Comparison of ENCODE assay signal across 7 cellular contexts in genomic region chr1:247332215-247332900, GRCh38. TPM values are rescaled to one million over a fixed set of nuclear protein-coding genes. Genes with fewer than 3 reads are reported as not detected.
A peak's percentile ranks its signal among the peaks of the same experiment; 100 is the strongest.
DNase-seq lines count a peak whose midpoint lies in the region; ATAC-seq and TF ChIP-seq lines count a peak whose summit lies in the region.

No MANE protein-coding gene starts in this region.

- H3K79me2 ChIP-seq in GM23248 (ENCODE audit: insufficient read depth) (peaks cover 60% of the 10 kb centered on the region), Karpas-422 (ENCODE audit: low read length) (peaks cover 91% of the 10 kb centered on the region)

- TF ChIP-seq POLR2A in right lobe of liver (IDR thresholded peaks at IDR 0.05) = no peak

- peak overlapping the region; percentile 90 for H3K4me3 ChIP-seq in GM23248
- H3K4me3 ChIP-seq in Karpas-422 (ENCODE audit: low read length) = peak overlapping the region; percentile 96
- H3K4me3 ChIP-seq in choroid plexus epithelial cell (ENCODE audit: low read depth, low read length) = peak overlapping the region; percentile 89
- peak overlapping the region; percentile 82 to 91 (median 88) for H3K4me3 ChIP-seq in right lobe of liver

- in situ Hi-C loops in GM23248 (cut with MboI) = no loop called here

- peak; percentile 82 for DNase-seq in GM10266 (ENCODE audit: extremely low spot score)
- peak; percentile 74 for DNase-seq in GM23248
- peak; percentile 88 for DNase-seq in Karpas-422
- DNase-seq in activated CD4-positive, CD25-positive, alpha-beta regulatory T cell treated with anti-CD3 and anti-CD28 coated beads, Interleukin-2, amount 50 U/mL, for 72 hours = peak; percentile 57
- peak; percentile 45 for DNase-seq in choroid plexus epithelial cell (ENCODE audit: low read depth)
- DNase-seq in right lobe of liver = peak; percentile 52 to 66 (median 62)
- DNase-seq in stimulated activated CD4-positive, alpha-beta T cell treated with anti-CD3 and anti-CD28 coated beads, Interleukin-4, amount 100 ng/mL, for 48 hours (ENCODE audit: low read depth in 2 of 2) = peak; percentile 39 to 46

- H3K27ac ChIP-seq in GM23248 = peak overlapping the region; percentile 54
- H3K27ac ChIP-seq in Karpas-422 (ENCODE audit: low read length) = peak overlapping the region; percentile 61; the same call in 1 of the 2 replicates
- H3K27ac ChIP-seq in right lobe of liver = peak overlapping the region; percentile 58 to 87 (median 66)

- H3K4me1 ChIP-seq in GM23248 (ENCODE audit: insufficient read depth) = 0 out of 2 replicates have a peak, but pooled peaks cover 7% of the 10 kb centered on the region
- peaks cover 30% of the 10 kb centered on the region for H3K4me1 ChIP-seq in Karpas-422 (ENCODE audit: low read length)
- H3K4me1 ChIP-seq in right lobe of liver = peaks cover 0 to 6% (median 4%) of the 10 kb centered on the region in 4 donors

- 2 to 3% methylated on average over 33 to 47 of the region's 53 CpGs for WGBS in GM23248 (ENCODE audit: low coverage in 1 of 2, low lambda C conversion rate in 2 of 2, missing lambda C conversion rate in 2 of 2), 2 experiments
- 15% methylated on average over 11 of the region's 53 CpGs for WGBS in right lobe of liver (ENCODE audit: insufficient coverage, low coverage, low lambda C conversion rate, missing lambda C conversion rate)

- TF ChIP-seq CTCF in GM10266 (IDR thresholded peaks at IDR 0.05; ENCODE audit: control insufficient read depth, insufficient read depth, low read depth, missing control alignments) (no peak), choroid plexus epithelial cell (conservative IDR thresholded peaks at IDR 0.05; ENCODE audit: low read depth, low read length) (no peak), right lobe of liver (IDR thresholded peaks at IDR 0.05) (no peak)

- ATAC-seq in right lobe of liver = peak; percentile 42 to 56 (median 49)

- H2AFZ ChIP-seq in GM23248 (peak overlapping the region; percentile 87), Karpas-422 (ENCODE audit: low read length) (peak overlapping the region; percentile 54; the same call in 1 of the 2 replicates)

- H3K9me3 ChIP-seq in GM23248 (ENCODE audit: low read depth) (no peaks in the 10 kb centered on the region), Karpas-422 (ENCODE audit: low read length) (no peaks in the 10 kb centered on the region), right lobe of liver (no peaks in the 10 kb centered on the region)

- H3F3A ChIP-seq in GM23248 (ENCODE audit: insufficient read depth) = no peaks in the 10 kb centered on the region

- no peaks in the 10 kb centered on the region; the same call in 1 of the 2 replicates for H4K20me1 ChIP-seq in GM23248 (ENCODE audit: insufficient read depth)
- peaks cover 38% of the 10 kb centered on the region for H4K20me1 ChIP-seq in Karpas-422 (ENCODE audit: insufficient read depth, low read depth, low read length)

- H3K9me2 ChIP-seq in GM23248 (ENCODE audit: insufficient read depth) (no peaks in the 10 kb centered on the region), Karpas-422 (replicated peaks; ENCODE audit: insufficient read depth, low read length) (no peaks in the 10 kb centered on the region)

- no peaks in the 10 kb centered on the region; the same call in 1 of the 2 replicates for H3K36me3 ChIP-seq in GM23248 (ENCODE audit: low read depth)
- peaks cover 35% of the 10 kb centered on the region for H3K36me3 ChIP-seq in Karpas-422 (ENCODE audit: insufficient read depth, low read length)
- H3K36me3 ChIP-seq in right lobe of liver = peaks cover 0 to 5% (median 0%) of the 10 kb centered on the region in 4 donors

- H3K4me2 ChIP-seq in GM23248 (ENCODE audit: unreplicated experiment) (peak overlapping the region; percentile 81), Karpas-422 (ENCODE audit: low read depth, low read length, poor library complexity, severe bottlenecking) (peak overlapping the region; percentile 86)

- H3K9ac ChIP-seq in GM23248 = peak overlapping the region; percentile 93
- peak overlapping the region; percentile 98 for H3K9ac ChIP-seq in Karpas-422 (ENCODE audit: low read length)

- H3K27me3 ChIP-seq in GM23248 (replicated peaks; ENCODE audit: insufficient read depth) = no peaks in the 10 kb centered on the region
- H3K27me3 ChIP-seq in Karpas-422 (ENCODE audit: low read length) = no peaks in the 10 kb centered on the region
- no peaks in the 10 kb centered on the region for H3K27me3 ChIP-seq in right lobe of liver

- intact Hi-C loops in right lobe of liver (cut with DNase I) = no loop called here

RNA-seq across cellular contexts. Expression of gene ZNF496, which starts 0.7 kb away (rescaled TPM):
- total RNA-seq in GM23248 (2014; rRNA removed; shearing (Covaris generic)) = 21.0 and 34.9 TPM in 2 replicates
- 6.7 and 8.2 TPM in 2 replicates for polyA plus RNA-seq in GM23248 (2016; fragmentation: Nextera tagmentation; extraction: Ambion mirVana)
- 28.6 and 75.1 TPM in 2 replicates for total RNA-seq in Karpas-422 (2014; rRNA removed; shearing (Covaris generic); ENCODE audit: low replicate concordance)
- 1 to 10 TPM; 3.7 to 5.8 (median 5.3) TPM for total RNA-seq in right lobe of liver

Comparison
In these comparisons a context has a peak if more than half of its experiments do, and no peak if none do; other contexts are left out.
1. Peak in every context shown above with its lines: DNase-seq, ATAC-seq, H3K4me3 ChIP-seq and H3K27ac ChIP-seq.